In the genomic region with DNA sequence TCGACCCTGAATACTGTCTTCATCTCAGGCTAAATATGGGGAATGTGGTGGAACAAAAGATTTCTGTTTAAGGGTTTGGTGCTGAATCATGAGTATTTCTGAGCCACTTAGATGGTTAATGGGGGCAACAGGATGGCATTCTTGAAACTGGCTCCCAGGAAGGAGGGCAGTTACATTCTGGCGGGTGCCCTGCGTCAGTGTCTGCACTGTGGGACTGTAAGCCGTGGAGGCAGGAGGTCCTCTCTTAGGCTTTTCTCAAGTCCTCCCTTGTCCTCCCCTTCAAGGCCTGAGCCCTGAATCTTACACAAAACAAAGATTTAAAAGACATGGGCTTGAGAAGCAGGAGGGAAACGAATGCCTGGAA, we compare ENCODE assay signal across 25 cellular contexts. TPM values are rescaled to one million over a fixed set of nuclear protein-coding genes. Genes with fewer than 3 reads are reported as not detected.
DNase-seq lines count a peak whose midpoint lies in the region; ATAC-seq and TF ChIP-seq lines count a peak whose summit lies in the region.
"Had no signal": no experiment of that assay in that cellular context is flagged by ENCODE, and none has a peak within 500 bp of the region (broad histone marks: within the 10 kb centered on the region; RNA-seq: fewer than 3 reads in every experiment).

No MANE protein-coding gene starts in this region.

- no peaks in the 10 kb centered on the region; the same call in 1 of the 2 replicates for H3K27me3 ChIP-seq in BLaER1
- H3K27me3 ChIP-seq in gastroesophageal sphincter: no peaks in the 10 kb centered on the region
- H3K27me3 ChIP-seq in parathyroid adenoma (ENCODE audit: control insufficient read depth, insufficient read depth, low read length): no peaks in the 10 kb centered on the region
- H3K27me3 ChIP-seq: esophagus squamous epithelium, heart left ventricle, uterus had no signal

- H3K9me3 ChIP-seq in BLaER1: no peaks in the 10 kb centered on the region
- H3K9me3 ChIP-seq in gastroesophageal sphincter: no peaks in the 10 kb centered on the region
- H3K9me3 ChIP-seq in parathyroid adenoma (ENCODE audit: control insufficient read depth, low read length): no peaks in the 10 kb centered on the region
- H3K9me3 ChIP-seq: esophagus squamous epithelium, heart left ventricle, prostate gland, uterus had no signal

- H3K36me3 ChIP-seq in BLaER1: no peaks in the 10 kb centered on the region
- H3K36me3 ChIP-seq in gastroesophageal sphincter: no peaks in the 10 kb centered on the region
- H3K36me3 ChIP-seq in parathyroid adenoma (ENCODE audit: control insufficient read depth, insufficient read depth, low read length): no peaks in the 10 kb centered on the region
- H3K36me3 ChIP-seq: esophagus squamous epithelium, heart left ventricle, prostate gland, uterus had no signal

- TF ChIP-seq EP300 in gastroesophageal sphincter (IDR thresholded peaks at IDR 0.05): no peak

- H3K4me3 ChIP-seq in BLaER1 (no peak overlapping the region), gastroesophageal sphincter (no peak overlapping the region), parathyroid adenoma (ENCODE audit: low read depth, low read length) (no peak overlapping the region)
- H3K4me3 ChIP-seq: esophagus squamous epithelium, lung, prostate gland, smooth muscle cell, uterus had no signal

- no peak for TF ChIP-seq POLR2A in gastroesophageal sphincter (IDR thresholded peaks at IDR 0.05)

- no peak overlapping the region for H3K27ac ChIP-seq in BLaER1
- H3K27ac ChIP-seq in RWPE1: peak overlapping the region; percentile 46
- peak overlapping the region in 3 of 4 donors; percentile 0 to 68 (median 47) for H3K27ac ChIP-seq in gastroesophageal sphincter
- H3K27ac ChIP-seq in parathyroid adenoma: no peak overlapping the region
- H3K27ac ChIP-seq: prostate gland, uterus had no signal

- H3K79me2 ChIP-seq in parathyroid adenoma: no peaks in the 10 kb centered on the region

- DNase-seq in RWPE1 (ENCODE audit: low spot score) (no peak), NCI-H748 treated with DMSO at 0.1 percent for 48 hours (lab: John Stamatoyannopoulos, UW) (no peak), NOMO-1 treated with DMSO at 0.1 percent for 48 hours (lab: John Stamatoyannopoulos, UW; ENCODE audit: unreplicated experiment) (no peak), NCI-H526 (lab: John Stamatoyannopoulos, UW) (no peak)
- DNase-seq: activated CD4-positive, alpha-beta T cell treated with anti-CD3 and anti-CD28 coated beads, Interleukin-2, amount 10 ng/mL, durations not matched to agents 7 days and 5 days; activated CD8-positive, alpha-beta memory T cell treated with anti-CD3 and anti-CD28 coated beads, Interleukin-2, amount 50 U/mL, for 4 hours; activated effector memory CD4-positive, alpha-beta T cell treated with anti-CD3 and anti-CD28 coated beads, Interleukin-2, amount 50 U/mL, for 16 hours; CD8-positive, alpha-beta T cell; DMS79 treated with DMSO at 0.1 percent for 48 hours; effector memory CD4-positive, alpha-beta T cell; esophagus squamous epithelium; immature natural killer cell; naive thymus-derived CD4-positive, alpha-beta T cell; NCI-H446 treated with DMSO at 0.1 percent for 48 hours; stimulated activated CD4-positive, alpha-beta T cell treated with anti-CD3 and anti-CD28 coated beads, Interleukin-4, amount 100 ng/mL, for 24 hours; T-helper 1 cell; uterus had no signal

- H4K20me1 ChIP-seq in BLaER1: peaks cover 18% of the 10 kb centered on the region

- peak overlapping the region; percentile 41 for H2AFZ ChIP-seq in parathyroid adenoma

- TF ChIP-seq CTCF in RWPE1 (conservative IDR thresholded peaks at IDR 0.05; ENCODE audit: low read depth): no peak
- TF ChIP-seq CTCF in gastroesophageal sphincter (IDR thresholded peaks at IDR 0.05): no peak
- TF ChIP-seq CTCF in parathyroid adenoma (IDR thresholded peaks at IDR 0.05): no peak

- peak overlapping the region; percentile 97 for H3K4me2 ChIP-seq in BLaER1
- peak overlapping the region; percentile 62 for H3K4me2 ChIP-seq in parathyroid adenoma (ENCODE audit: low read length)
- H3K4me2 ChIP-seq: smooth muscle cell had no signal

- H3K4me1 ChIP-seq in BLaER1 (peaks cover 56% of the 10 kb centered on the region), gastroesophageal sphincter (peaks cover 0 to 28% (median 9%) of the 10 kb centered on the region in 3 donors), parathyroid adenoma (peaks cover 9% of the 10 kb centered on the region)
- H3K4me1 ChIP-seq: prostate gland, uterus had no signal

- ATAC-seq in gastroesophageal sphincter (no peak), HG03354 (IDR thresholded peaks at IDR 0.05; ENCODE audit: poor library complexity, severe bottlenecking, unreplicated experiment) (no peak)
- ATAC-seq: CD8-positive, alpha-beta T cell had no signal

- 0 to 65% methylated on average over 1 to 5 of the region's 5 CpGs for WGBS in gastroesophageal sphincter (ENCODE audit: low coverage in 1 of 2), 2 donors

- POLR2A ChIA-PET in RWPE1 (lab: Yijun Ruan, JAX; ENCODE audit: low non-redundant PET): no interaction called here

- CTCF ChIA-PET in RWPE1 (lab: Yijun Ruan, JAX): no interaction called here

- H3K9ac ChIP-seq in BLaER1 (no peak overlapping the region), parathyroid adenoma (no peak overlapping the region)

RNA-seq across cellular contexts. Expression of a gene that starts 45.7 kb away (rescaled TPM):
- 1 to 10 TPM; 3.0 to 4.4 (median 3.6) TPM for total RNA-seq in gastroesophageal sphincter

RNA-seq across cellular contexts. Expression of a gene that starts 59.2 kb away (rescaled TPM):
- total RNA-seq in gastroesophageal sphincter: 1 to 10 TPM in 2 of 4 donors, under 1 TPM in 1, not detected in 1; 0.62 to 2.5 (median 1.1) TPM
- total RNA-seq: smooth muscle cell had no signal

Comparison
In these comparisons a context has a peak if more than half of its experiments do, and no peak if none do; other contexts are left out.
1. H3K27ac ChIP-seq: peak in RWPE1 (single experiment) and gastroesophageal sphincter (3 of 4); none in BLaER1 (single experiment) and parathyroid adenoma (single experiment).